ENCODE assay signal across 9 cellular contexts in genomic region chr12:14756331-14757143, GRCh38. TPM values are rescaled to one million over a fixed set of nuclear protein-coding genes. Genes with fewer than 3 reads are reported as not detected.
A peak's percentile ranks its signal among the peaks of the same experiment; 100 is the strongest.
DNase-seq lines count a peak whose midpoint lies in the region; TF ChIP-seq lines count a peak whose summit lies in the region.
"Had no signal": no experiment of that assay in that cellular context is flagged by ENCODE, and none has a peak within 500 bp of the region (broad histone marks: within the 10 kb centered on the region; RNA-seq: fewer than 3 reads in every experiment).

No MANE protein-coding gene starts in this region.

- H3K4me3 ChIP-seq in OCI-LY1 (ENCODE audit: low read depth, low read length, poor library complexity, severe bottlenecking) (no peak overlapping the region), fibroblast of lung (replicated peaks in 1 of 4; ENCODE audit: control extremely low read depth in 1 of 4, insufficient read depth in 1 of 4, low read depth in 3 of 4, low read length in 4 of 4) (no peak overlapping the region), retinal pigment epithelial cell (ENCODE audit: low read length) (no peak overlapping the region)

- H3K9ac ChIP-seq in OCI-LY1 (ENCODE audit: low read length) (no peak overlapping the region), fibroblast of lung (ENCODE audit: insufficient read depth, low read length) (no peak overlapping the region)

- H3K27ac ChIP-seq in OCI-LY1 (ENCODE audit: low read depth, low read length, poor library complexity, severe bottlenecking) (no peak overlapping the region), fibroblast of lung (ENCODE audit: insufficient read depth, low read length) (no peak overlapping the region)

- H3K36me3 ChIP-seq in OCI-LY1 (ENCODE audit: insufficient read depth, low read length), result no peaks in the 10 kb centered on the region
- no peaks in the 10 kb centered on the region for H3K36me3 ChIP-seq in fibroblast of lung (ENCODE audit: control insufficient read depth, insufficient read depth, low read length)

- H3K4me1 ChIP-seq in OCI-LY1 (ENCODE audit: insufficient read depth, low read length, severe bottlenecking) (no peaks in the 10 kb centered on the region), fibroblast of lung (ENCODE audit: control insufficient read depth, extremely low read depth, insufficient read depth, low read length) (no peaks in the 10 kb centered on the region)

- H3K9me3 ChIP-seq in OCI-LY1 (ENCODE audit: low read length), result no peaks in the 10 kb centered on the region
- H3K9me3 ChIP-seq in fibroblast of lung (ENCODE audit: control insufficient read depth, insufficient read depth, low read depth, low read length), result no peaks in the 10 kb centered on the region

- no peaks in the 10 kb centered on the region for H3K79me2 ChIP-seq in OCI-LY1 (ENCODE audit: insufficient read depth, low read length)
- no peaks in the 10 kb centered on the region for H3K79me2 ChIP-seq in fibroblast of lung (ENCODE audit: control insufficient read depth, insufficient read depth, low read length)

- peak; percentile 62; the same call in 1 of the 2 replicates for TF ChIP-seq CTCF in OCI-LY1 (IDR thresholded peaks at IDR 0.05; ENCODE audit: low read length)
- peak in 1 of 2 donors; percentile 48 for TF ChIP-seq CTCF in fibroblast of lung (conservative IDR thresholded peaks at IDR 0.05 in 1 of 2, IDR thresholded peaks at IDR 0.05 in 1 of 2; ENCODE audit: low read depth in 1 of 2, low read length in 2 of 2)
- peak; percentile 53 for TF ChIP-seq CTCF in retinal pigment epithelial cell (conservative IDR thresholded peaks at IDR 0.05; ENCODE audit: low read depth, low read length)

- H3K4me2 ChIP-seq in OCI-LY1 (ENCODE audit: low read length) (no peak overlapping the region), fibroblast of lung (ENCODE audit: extremely low read depth, insufficient read depth, low read length) (peak overlapping the region; percentile 11)

- DNase-seq in NCI-H1436 (lab: John Stamatoyannopoulos, UW) (peak; percentile 21), NCI-H1436 treated with DMSO at 0.1 percent for 48 hours (lab: John Stamatoyannopoulos, UW) (no peak), fibroblast of lung (ENCODE audit: low read depth in 2 of 2) (no peak), retinal pigment epithelial cell (ENCODE audit: low read depth) (no peak), putamen (ENCODE audit: low spot score) (no peak), amygdala (lab: John Stamatoyannopoulos, UW) (no peak), cortex of kidney (lab: John Stamatoyannopoulos, UW) (no peak)
- DNase-seq: NCI-H2081 had no signal

- H3F3A ChIP-seq in OCI-LY1 (ENCODE audit: insufficient read depth, low read length), result no peaks in the 10 kb centered on the region

- H3K27me3 ChIP-seq in OCI-LY1 (ENCODE audit: insufficient read depth, low read length), result no peaks in the 10 kb centered on the region
- H3K27me3 ChIP-seq in fibroblast of lung (ENCODE audit: control insufficient read depth, insufficient read depth, low read length), result no peaks in the 10 kb centered on the region

- H4K20me1 ChIP-seq in OCI-LY1 (ENCODE audit: insufficient read depth, low read length) (no peaks in the 10 kb centered on the region), fibroblast of lung (ENCODE audit: control insufficient read depth, extremely low read depth, insufficient read depth, low read length) (no peaks in the 10 kb centered on the region)

- H2AFZ ChIP-seq in OCI-LY1 (ENCODE audit: low read length), result no peak overlapping the region
- H2AFZ ChIP-seq in fibroblast of lung (ENCODE audit: low read length), result no peak overlapping the region

- H3K9me2 ChIP-seq in OCI-LY1 (ENCODE audit: low read depth, low read length), result no peaks in the 10 kb centered on the region

RNA-seq across cellular contexts. Expression of gene WBP11, which starts 46.7 kb away (rescaled TPM):
- 8.0 and 10.6 TPM in 2 replicates for total RNA-seq in fibroblast of lung
- polyA plus RNA-seq in fibroblast of lung, result 17.5 and 27.4 TPM in 2 replicates
- polyA plus RNA-seq in fibroblast of lung (2012), result 31.4 and 34.6 TPM in 2 replicates
- polyA minus RNA-seq in fibroblast of lung (ENCODE audit: low replicate concordance), result 11.8 and 19.6 TPM in 2 replicates

RNA-seq across cellular contexts. Expression of gene C12orf60, which starts 46.9 kb away (rescaled TPM):
- 1.0 and 1.5 TPM in 2 replicates for total RNA-seq in fibroblast of lung
- 1.1 TPM in 2 replicates for polyA plus RNA-seq in fibroblast of lung
- polyA plus RNA-seq in fibroblast of lung (2012), result 0.68 TPM in 2 replicates
- not detected in 2 replicates for polyA minus RNA-seq in fibroblast of lung (ENCODE audit: low replicate concordance)

RNA-seq across cellular contexts. Expression of gene SMCO3, which starts 57.4 kb away (rescaled TPM):
- total RNA-seq in fibroblast of lung, result 0.17 TPM in 1 of 2 replicates, not detected in the other
- polyA plus RNA-seq in fibroblast of lung, result 0.16 TPM in 1 of 2 replicates, not detected in the other
- polyA plus RNA-seq in fibroblast of lung (2012), result 0.05 and 0.08 TPM in 2 replicates
- polyA minus RNA-seq in fibroblast of lung (ENCODE audit: low replicate concordance), result not detected in 2 replicates
